Comparison of ENCODE assay signal across 8 cellular contexts in the genomic region with DNA sequence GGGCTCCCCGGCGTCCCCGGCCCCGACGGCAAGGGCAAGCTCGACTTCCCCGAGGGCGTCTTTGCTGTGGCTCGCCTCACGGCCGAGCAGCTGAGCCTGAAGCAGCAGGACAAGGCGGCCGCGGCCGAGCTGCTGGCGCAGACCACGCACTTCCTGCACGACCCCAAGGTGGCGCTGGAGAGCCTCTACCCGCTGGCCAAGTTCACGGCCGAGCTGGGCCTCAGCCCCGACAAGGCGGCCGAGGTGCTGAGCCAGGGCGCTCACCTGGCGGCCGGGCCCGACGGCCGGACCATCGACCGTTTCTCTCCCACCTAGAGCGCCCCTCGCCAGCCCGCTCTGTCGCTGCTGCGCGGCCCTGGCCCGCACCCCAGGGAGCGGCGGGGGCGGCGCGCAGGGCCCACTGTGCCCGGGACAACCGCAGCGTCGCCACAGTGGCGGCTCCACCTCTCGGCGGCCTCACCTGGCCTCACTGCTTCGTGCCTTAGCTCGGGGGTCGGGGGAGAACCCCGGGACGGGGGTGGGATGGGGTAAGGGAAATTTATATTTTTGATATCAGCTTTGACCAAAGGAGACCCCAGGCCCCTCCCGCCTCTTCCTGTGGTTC. TPM values are rescaled to one million over a fixed set of nuclear protein-coding genes. Genes with fewer than 3 reads are reported as not detected.
DNase-seq lines count a peak whose midpoint lies in the region; FAIRE-seq and TF ChIP-seq lines count a peak whose summit lies in the region.

No MANE protein-coding gene starts in this region.

- no peak overlapping the region for H3K4me3 Mint-ChIP-seq in MCF 10A (ENCODE audit: unreplicated experiment)

- dilution Hi-C loops in keratinocyte (cut with MboI; ENCODE audit: extremely low pct_ligation_motif_present, low sequenced_read_pairs): no loop called here

- H3K4me3 ChIP-seq in keratinocyte (ENCODE audit: control insufficient read depth in 2 of 3, extremely low read depth in 1 of 3, insufficient read depth in 2 of 3, low read depth in 1 of 3, low read length in 3 of 3): no peak overlapping the region

- peak; percentile 35 for TF ChIP-seq POLR2A in GM15510 (IDR thresholded peaks at IDR 0.05; ENCODE audit: borderline replicate concordance, extremely low read depth, insufficient read length)

- no peaks in the 10 kb centered on the region for H3K36me3 Mint-ChIP-seq in MCF 10A (ENCODE audit: insufficient read depth, unreplicated experiment)

- H3K79me2 ChIP-seq in keratinocyte (ENCODE audit: control insufficient read depth, insufficient read depth, low read length): peaks cover 5% of the 10 kb centered on the region

- H3K27me3 Mint-ChIP-seq in MCF 10A (ENCODE audit: insufficient read depth, unreplicated experiment): no peaks in the 10 kb centered on the region

- H3K36me3 ChIP-seq in keratinocyte (ENCODE audit: control insufficient read depth in 2 of 2, extremely low read depth in 1 of 2, insufficient read depth in 2 of 2, low read length in 2 of 2): peaks cover 4 to 10% of the 10 kb centered on the region in 2 experiments

- no peak overlapping the region for H3K27ac ChIP-seq in keratinocyte (ENCODE audit: control insufficient read depth, insufficient read depth, low read length)

- peaks cover 7% of the 10 kb centered on the region for H3K27me3 ChIP-seq in keratinocyte (ENCODE audit: control insufficient read depth, extremely low read depth, insufficient read depth, low read length)

- peak in 4 of 5 donors; percentile 57 to 69 (median 61) for DNase-seq in T-helper 1 cell
- DNase-seq in MCF 10A (ENCODE audit: unreplicated experiment): no peak
- DNase-seq in keratinocyte (ENCODE audit: low read depth, low spot score): no peak
- peak in 2 of 3 donors; percentile 63 to 71 for DNase-seq in stimulated activated CD4-positive, alpha-beta T cell treated with anti-CD3 and anti-CD28 coated beads, TNF-alpha, amount 100 ng/mL, for 48 hours (ENCODE audit: low read depth in 3 of 3)
- DNase-seq in NCI-H2029 (lab: John Stamatoyannopoulos, UW): no peak
- no peak for DNase-seq in NCI-H1417 treated with DMSO at 0.1 percent for 48 hours (lab: John Stamatoyannopoulos, UW)
- no peak for DNase-seq in urothelium cell line (ENCODE audit: low spot score)

- peak; percentile 29 for TF ChIP-seq CTCF in MCF 10A (IDR thresholded peaks at IDR 0.05; ENCODE audit: unreplicated experiment)
- TF ChIP-seq CTCF in keratinocyte (optimal IDR thresholded peaks at IDR 0.05 in 1 of 3, IDR thresholded peaks at IDR 0.05 in 1 of 3, conservative IDR thresholded peaks at IDR 0.05 in 1 of 3; ENCODE audit: extremely low read depth in 1 of 3, insufficient read depth in 2 of 3, low read length in 3 of 3): peak; percentile 54 to 89 (median 88)

- peaks cover 10% of the 10 kb centered on the region for H3K4me1 ChIP-seq in keratinocyte (ENCODE audit: control insufficient read depth, extremely low read depth, insufficient read depth, low read length)

- no peak overlapping the region for H3K9ac ChIP-seq in keratinocyte (ENCODE audit: control insufficient read depth, extremely low read depth, insufficient read depth, low read length)

- H3K4me2 ChIP-seq in keratinocyte (ENCODE audit: control insufficient read depth, extremely low read depth, insufficient read depth, low read depth, low read length): no peak overlapping the region

- BruUV-seq in MCF 10A (replicated peaks; lab: Mats Ljungman, UMichigan): no TSS peak

- FAIRE-seq in keratinocyte (lab: Jason Lieb, UNC) (no peak), urothelium cell line (lab: Jason Lieb, UNC) (no peak)

- no peaks in the 10 kb centered on the region for H3K4me1 Mint-ChIP-seq in MCF 10A (ENCODE audit: insufficient read depth, unreplicated experiment)

- peaks cover 4% of the 10 kb centered on the region for H4K20me1 ChIP-seq in keratinocyte (ENCODE audit: control insufficient read depth, extremely low read depth, insufficient read depth, low read length)

- intact Hi-C loops in MCF 10A (cut with micrococcal nuclease): no loop called here

- no peak overlapping the region for H3K27ac Mint-ChIP-seq in MCF 10A (ENCODE audit: low read depth, unreplicated experiment)

- H2AFZ ChIP-seq in keratinocyte (ENCODE audit: control insufficient read depth, low read length): no peak overlapping the region

- no peaks in the 10 kb centered on the region for H3K9me1 ChIP-seq in keratinocyte (ENCODE audit: control insufficient read depth, extremely low read depth, insufficient read depth, low read length)

- POLR2A ChIA-PET in MCF 10A (lab: Yijun Ruan, JAX): interaction anchor here (0.6 kb wide), 1 partner anchor 101 kb away, joined by 4 read pairs; no protein-coding TSS in a partner anchor

- no peaks in the 10 kb centered on the region for H3K9me3 Mint-ChIP-seq in MCF 10A (ENCODE audit: unreplicated experiment)

- CTCF ChIA-PET in MCF 10A (lab: Yijun Ruan, JAX): interaction anchor here (0.6 to 3.1 kb wide), 2 partner anchors 186 to 256 kb away, joined by 3 to 19 read pairs; no protein-coding TSS in a partner anchor

- no peaks in the 10 kb centered on the region for H3K9me3 ChIP-seq in keratinocyte (ENCODE audit: control insufficient read depth, low read depth, low read length)

RNA-seq across cellular contexts. Expression of a gene that starts 3.7 kb away (rescaled TPM):
- total RNA-seq in MCF 10A (2022): 0.59 and 1.0 TPM in 2 replicates
- 0.64 to 1.1 TPM (median 0.92 TPM) in 3 replicates for polyA plus RNA-seq in keratinocyte
- not detected for polyA plus RNA-seq in keratinocyte (2011; ENCODE audit: low read depth)
- 0.23 and 0.82 TPM in 2 replicates for polyA plus RNA-seq in keratinocyte (2011; cell fraction: cytosol; rRNA removed)
- polyA plus RNA-seq in keratinocyte (2011; cell fraction: nucleus; rRNA removed): 1.4 and 1.5 TPM in 2 replicates
- polyA plus RNA-seq in keratinocyte (2012; ENCODE audit: low replicate concordance): 0.45 and 1.7 TPM in 2 replicates
- 0.58 to 1.4 TPM (median 1.3 TPM) in 3 replicates for polyA minus RNA-seq in keratinocyte
- polyA minus RNA-seq in keratinocyte (2011; cell fraction: cytosol; rRNA and poly(A)+ RNA removed): 6.5 TPM
- 2.1 and 3.1 TPM in 2 replicates for polyA minus RNA-seq in keratinocyte (2011; cell fraction: nucleus; rRNA and poly(A)+ RNA removed)

RNA-seq across cellular contexts. Expression of a gene that starts 16.8 kb away (rescaled TPM):
- total RNA-seq in MCF 10A (2022): 28.8 and 33.5 TPM in 2 replicates
- polyA plus RNA-seq in keratinocyte: 41.2 to 58.1 TPM (median 53.5 TPM) in 3 replicates
- polyA plus RNA-seq in keratinocyte (2011; ENCODE audit: low read depth): 3.8 TPM
- polyA plus RNA-seq in keratinocyte (2011; cell fraction: cytosol; rRNA removed): 49.1 and 57.0 TPM in 2 replicates
- polyA plus RNA-seq in keratinocyte (2011; cell fraction: nucleus; rRNA removed): 17.6 and 24.7 TPM in 2 replicates
- 31.2 and 45.0 TPM in 2 replicates for polyA plus RNA-seq in keratinocyte (2012; ENCODE audit: low replicate concordance)
- 31.3 to 46.1 TPM (median 45.4 TPM) in 3 replicates for polyA minus RNA-seq in keratinocyte
- polyA minus RNA-seq in keratinocyte (2011; cell fraction: cytosol; rRNA and poly(A)+ RNA removed): 34.9 TPM
- polyA minus RNA-seq in keratinocyte (2011; cell fraction: nucleus; rRNA and poly(A)+ RNA removed): 3.7 and 4.8 TPM in 2 replicates

RNA-seq across cellular contexts. Expression of a gene that starts 28.7 kb away (rescaled TPM):
- 29.7 and 45.2 TPM in 2 replicates for total RNA-seq in MCF 10A (2022)
- polyA plus RNA-seq in keratinocyte: 18.9 to 28.8 TPM (median 22.6 TPM) in 3 replicates
- polyA plus RNA-seq in keratinocyte (2011; ENCODE audit: low read depth): 25.6 TPM
- 16.4 and 23.0 TPM in 2 replicates for polyA plus RNA-seq in keratinocyte (2011; cell fraction: cytosol; rRNA removed)
- 60.2 and 66.6 TPM in 2 replicates for polyA plus RNA-seq in keratinocyte (2011; cell fraction: nucleus; rRNA removed)
- polyA plus RNA-seq in keratinocyte (2012; ENCODE audit: low replicate concordance): 20.3 and 26.1 TPM in 2 replicates
- polyA minus RNA-seq in keratinocyte: 20.7 to 57.0 TPM (median 32.0 TPM) in 3 replicates
- 24.7 TPM for polyA minus RNA-seq in keratinocyte (2011; cell fraction: cytosol; rRNA and poly(A)+ RNA removed)
- 19.8 and 26.3 TPM in 2 replicates for polyA minus RNA-seq in keratinocyte (2011; cell fraction: nucleus; rRNA and poly(A)+ RNA removed)

RNA-seq across cellular contexts. Expression of a gene that starts 33.5 kb away (rescaled TPM):
- 2.9 and 3.6 TPM in 2 replicates for total RNA-seq in MCF 10A (2022)
- polyA plus RNA-seq in keratinocyte: 2.3 to 3.4 TPM (median 2.4 TPM) in 3 replicates
- 2.1 TPM for polyA plus RNA-seq in keratinocyte (2011; ENCODE audit: low read depth)
- 1.5 and 2.8 TPM in 2 replicates for polyA plus RNA-seq in keratinocyte (2011; cell fraction: cytosol; rRNA removed)
- polyA plus RNA-seq in keratinocyte (2011; cell fraction: nucleus; rRNA removed): 4.2 and 6.1 TPM in 2 replicates
- polyA plus RNA-seq in keratinocyte (2012; ENCODE audit: low replicate concordance): 3.4 and 3.8 TPM in 2 replicates
- polyA minus RNA-seq in keratinocyte: 1.1 to 2.0 TPM (median 1.4 TPM) in 3 replicates
- polyA minus RNA-seq in keratinocyte (2011; cell fraction: cytosol; rRNA and poly(A)+ RNA removed): 5.8 TPM
- polyA minus RNA-seq in keratinocyte (2011; cell fraction: nucleus; rRNA and poly(A)+ RNA removed): 4.0 and 4.9 TPM in 2 replicates

Comparison
In these comparisons a context has a peak if more than half of its experiments do, and no peak if none do; other contexts are left out.
1. DNase-seq: peak in T-helper 1 cell (4 of 5) and stimulated activated CD4-positive, alpha-beta T cell treated with anti-CD3 and anti-CD28 coated beads, TNF-alpha, amount 100 ng/mL, for 48 hours (2 of 3); none in MCF 10A (single experiment), keratinocyte (single experiment), NCI-H2029 (single experiment), NCI-H1417 treated with DMSO at 0.1 percent for 48 hours (single experiment) and urothelium cell line (single experiment).